In genomic region chr16:85384831-85385462, GRCh38 we compare ENCODE assay signal across 11 cellular contexts.
DNase-seq lines count a peak whose midpoint lies in the region; ATAC-seq and TF ChIP-seq lines count a peak whose summit lies in the region.
"Had no signal": no experiment of that assay in that cellular context is flagged by ENCODE, and none has a peak within 500 bp of the region (broad histone marks: within the 10 kb centered on the region; RNA-seq: fewer than 3 reads in every experiment).

No MANE protein-coding gene starts in this region.

- DNase-seq in BE2C (peak; percentile 9), NCI-H1436 treated with DMSO at 0.1 percent for 48 hours (lab: John Stamatoyannopoulos, UW) (peak; percentile 28), SW480 (ENCODE audit: low spot score) (peak; percentile 73), left colon (peak; percentile 76 to 80), MG63 (no peak), C1 segment of cervical spinal cord (lab: John Stamatoyannopoulos, UW) (no peak)
- no peak for DNase-seq in stimulated activated CD4-positive, alpha-beta T cell treated with anti-CD3 and anti-CD28 coated beads, Interleukin-12 subunit alpha, Interleukin-12 subunit beta, amount 100 ng/mL, for 4 hours
- DNase-seq: effector CD8-positive, alpha-beta T cell; immature natural killer cell; NCI-H2029 had no signal

- H3K4me1 ChIP-seq in BE2C, result peaks cover 56% of the 10 kb centered on the region

- no peaks in the 10 kb centered on the region for H3K27me3 ChIP-seq in BE2C
- no peaks in the 10 kb centered on the region for H3K27me3 ChIP-seq in MG63

- ATAC-seq in left colon (peak; percentile 96), GM21723 (IDR thresholded peaks at IDR 0.05; ENCODE audit: unreplicated experiment) (no peak)

- H3K4me3 ChIP-seq in BE2C (ENCODE audit: low read depth, low read length) (no peak overlapping the region), MG63 (no peak overlapping the region)

- H3K9me3 ChIP-seq in BE2C, result no peaks in the 10 kb centered on the region
- no peaks in the 10 kb centered on the region for H3K9me3 ChIP-seq in MG63

- TF ChIP-seq CTCF in BE2C (IDR thresholded peaks at IDR 0.05; ENCODE audit: low read depth, low read length), result no peak

- H3K36me3 ChIP-seq in BE2C, result no peaks in the 10 kb centered on the region
- H3K36me3 ChIP-seq in MG63, result no peaks in the 10 kb centered on the region

- intact Hi-C loops in left colon (cut with DNase I, micrococcal nuclease), result no loop called here

Comparison
In these comparisons a context has a peak if more than half of its experiments do, and no peak if none do; other contexts are left out.
1. DNase-seq: peak in BE2C (single experiment), NCI-H1436 treated with DMSO at 0.1 percent for 48 hours (single experiment), SW480 (single experiment) and left colon (2 of 2); none in MG63 (single experiment), C1 segment of cervical spinal cord (0 of 14) and stimulated activated CD4-positive, alpha-beta T cell treated with anti-CD3 and anti-CD28 coated beads, Interleukin-12 subunit alpha, Interleukin-12 subunit beta, amount 100 ng/mL, for 4 hours (single experiment).